In the genomic region with DNA sequence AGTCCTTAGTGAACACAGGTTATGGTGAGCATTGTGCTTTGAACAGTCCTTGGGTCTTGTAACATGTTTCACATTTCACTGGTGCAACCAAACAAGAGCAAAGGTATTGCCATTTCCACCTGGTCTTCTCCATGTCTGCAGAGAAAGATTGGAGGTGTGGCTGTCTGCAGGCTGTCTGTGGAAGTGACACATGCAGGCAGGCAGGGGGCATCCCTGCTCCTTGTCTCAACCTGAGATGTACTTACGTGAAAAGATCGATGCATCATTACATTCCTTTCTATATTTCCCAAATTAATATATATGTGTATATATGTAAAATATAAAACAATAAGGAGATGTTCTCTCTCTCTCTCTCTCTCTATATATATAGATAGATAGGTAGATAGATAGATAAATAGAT, we compare ENCODE assay signal across 11 cellular contexts. TPM values are rescaled to one million over a fixed set of nuclear protein-coding genes. Genes with fewer than 3 reads are reported as not detected.
DNase-seq lines count a peak whose midpoint lies in the region; ATAC-seq, FAIRE-seq and TF ChIP-seq lines count a peak whose summit lies in the region.
"Had no signal": no experiment of that assay in that cellular context is flagged by ENCODE, and none has a peak within 500 bp of the region (broad histone marks: within the 10 kb centered on the region; RNA-seq: fewer than 3 reads in every experiment).

No MANE protein-coding gene starts in this region.

- no peaks in the 10 kb centered on the region for H3K4me1 Mint-ChIP-seq in activated T-cell treated with anti-CD3 and anti-CD28 coated beads, Interleukin-2, amount 50 U/mL, for 4 hours (ENCODE audit: low read depth)

- no peaks in the 10 kb centered on the region for H3K79me2 ChIP-seq in K562 (ENCODE audit: control insufficient read depth, insufficient read depth, low read length)

- H3K4me3 ChIP-seq in K562, result no peak overlapping the region
- H3K4me3 ChIP-seq: ovary had no signal

- H3K27ac ChIP-seq in K562 (ENCODE audit: extremely low read depth, low read depth, low read length), result no peak overlapping the region
- H3K27ac ChIP-seq: ovary had no signal

- peak; percentile 61 to 69 for TF ChIP-seq RAD21 in K562 (CRISPR knock-in tag; conservative IDR thresholded peaks at IDR 0.05 in 1 of 2, IDR thresholded peaks at IDR 0.05 in 1 of 2)

- peaks cover 6% of the 10 kb centered on the region for H3K27me3 Mint-ChIP-seq in activated T-cell treated with anti-CD3 and anti-CD28 coated beads, Interleukin-2, amount 50 U/mL, for 4 hours (ENCODE audit: low read depth)

- no peak overlapping the region for H3K4me2 ChIP-seq in K562 (ENCODE audit: insufficient read depth, low read length)

- peaks cover 3 to 12% of the 10 kb centered on the region in 2 experiments; a peak in 3 of 5 replicates for H3K27me3 ChIP-seq in K562 (ENCODE audit: control insufficient read depth in 2 of 2, insufficient read depth in 2 of 2, low read length in 2 of 2)
- H3K27me3 ChIP-seq: ovary had no signal

- CTCF ChIA-PET in K562 (lab: Yijun Ruan, JAX; ENCODE audit: low intra/inter-chr PET ratio), result interaction anchor here (1.2 kb wide), 1 partner anchor 631 kb away, joined by 3 read pairs; no protein-coding TSS in a partner anchor

- in situ Hi-C loops in K562 (cut with MboI), result no loop called here

- 0% methylated on average over 2 of the region's 2 CpGs for whole genome bisulfite sequencing in K562 (ENCODE audit: insufficient coverage, low coverage, missing lambda C conversion rate)

- H2AFZ ChIP-seq in K562 (ENCODE audit: low read depth, low read length), result no peak overlapping the region

- no peaks in the 10 kb centered on the region for H3K4me1 ChIP-seq in K562 (replicated peaks in 1 of 2; ENCODE audit: control insufficient read depth in 2 of 2, insufficient read depth in 2 of 2, low read length in 2 of 2)

- ATAC-seq in K562 (peak; percentile 73; the same call in 2 of the 3 replicates), HG02981 (IDR thresholded peaks at IDR 0.05; ENCODE audit: unreplicated experiment) (no peak)
- no peak for ATAC-seq in activated T-cell treated with anti-CD3 and anti-CD28 coated beads, Interleukin-2, amount 50 U/mL, for 4 hours

- FAIRE-seq in K562 (lab: Jason Lieb, UNC), result no peak

- H3K9me1 ChIP-seq in K562 (ENCODE audit: control insufficient read depth, insufficient read depth, low read length), result no peaks in the 10 kb centered on the region

- DNase-seq in D341Med (ENCODE audit: low spot score) (peak; percentile 66), HuH-7.5 (ENCODE audit: low spot score) (peak; percentile 13), K562 (ENCODE audit: extremely low read depth in 1 of 4, low spot score in 3 of 4) (peak; percentile 42 to 70 (median 58)), left kidney (ENCODE audit: low read depth, low spot score) (peak; percentile 57), NCI-H187 treated with DMSO at 0.1 percent for 48 hours (lab: John Stamatoyannopoulos, UW) (no peak), MV-4-11 (lab: John Stamatoyannopoulos, UW) (no peak)
- no peak for DNase-seq in activated T-cell treated with anti-CD3 and anti-CD28 coated beads, Interleukin-2, amount 50 U/mL, for 4 hours
- DNase-seq: activated CD8-positive, alpha-beta memory T cell treated with anti-CD3 and anti-CD28 coated beads for 24 hours; NCI-H446 treated with DMSO at 0.1 percent for 48 hours had no signal

- H3K36me3 ChIP-seq in K562 (ENCODE audit: control insufficient read depth, insufficient read depth, low read length), result no peaks in the 10 kb centered on the region
- H3K36me3 ChIP-seq: ovary had no signal

- TF ChIP-seq POLR2A in K562 (conservative IDR thresholded peaks at IDR 0.05), result no peak

- no TSS peak for BruUV-seq in K562 (replicated peaks; lab: Mats Ljungman, UMichigan)

- H3K9me3 Mint-ChIP-seq in activated T-cell treated with anti-CD3 and anti-CD28 coated beads, Interleukin-2, amount 50 U/mL, for 4 hours, result no peaks in the 10 kb centered on the region

- no peaks in the 10 kb centered on the region for H3K9me3 ChIP-seq in K562 (replicated peaks; ENCODE audit: control insufficient read depth, insufficient read depth, low read depth, low read length)
- H3K9me3 ChIP-seq: ovary had no signal

- intact Hi-C loops in K562 (cut with micrococcal nuclease), result loop anchor here (5.0 kb wide), 1 partner anchor 627 kb away; no protein-coding TSS in a partner anchor

- no peaks in the 10 kb centered on the region for H4K20me1 ChIP-seq in K562 (replicated peaks; ENCODE audit: control insufficient read depth, insufficient read depth, low read length)

- POLR2A ChIA-PET in K562 (lab: Yijun Ruan, JAX), result interaction anchor here (0.6 kb wide), 1 partner anchor 426 kb away, joined by 3 read pairs; no protein-coding TSS in a partner anchor

- no peak overlapping the region for H3K9ac ChIP-seq in K562 (ENCODE audit: insufficient read depth in 1 of 2, low read depth in 2 of 2, low read length in 2 of 2)

- no peak overlapping the region for H3K4me3 Mint-ChIP-seq in activated T-cell treated with anti-CD3 and anti-CD28 coated beads, Interleukin-2, amount 50 U/mL, for 4 hours

- H3K36me3 Mint-ChIP-seq in activated T-cell treated with anti-CD3 and anti-CD28 coated beads, Interleukin-2, amount 50 U/mL, for 4 hours (ENCODE audit: insufficient read depth), result no peaks in the 10 kb centered on the region

- TF ChIP-seq EP300 in K562 (IDR thresholded peaks at IDR 0.05; ENCODE audit: low read length), result no peak

- peak; percentile 55 to 65 (median 56); a peak in 5 of 6 replicates for TF ChIP-seq CTCF in K562 (IDR thresholded peaks at IDR 0.05 in 2 of 3, conservative IDR thresholded peaks at IDR 0.05 in 1 of 3; ENCODE audit: insufficient read depth in 2 of 3, low read depth in 1 of 3, low read length in 3 of 3)

TF ChIP-seq in K562, 482 proteins besides CTCF, POLR2A, EP300 and RAD21:
- TF ChIP-seq SMC3 (conservative IDR thresholded peaks at IDR 0.05; ENCODE audit: insufficient read depth, low read depth, low read length), result peak; percentile 42; the same call in 1 of the 2 replicates
- TF ChIP-seq FOXM1 (IDR thresholded peaks at IDR 0.05; ENCODE audit: low read depth), result no peak
- TF ChIP-seq FOXM1 (CRISPR knock-in tag; IDR thresholded peaks at IDR 0.05; ENCODE audit: low read depth), result no peak
- TF ChIP-seq, protein P1, sequence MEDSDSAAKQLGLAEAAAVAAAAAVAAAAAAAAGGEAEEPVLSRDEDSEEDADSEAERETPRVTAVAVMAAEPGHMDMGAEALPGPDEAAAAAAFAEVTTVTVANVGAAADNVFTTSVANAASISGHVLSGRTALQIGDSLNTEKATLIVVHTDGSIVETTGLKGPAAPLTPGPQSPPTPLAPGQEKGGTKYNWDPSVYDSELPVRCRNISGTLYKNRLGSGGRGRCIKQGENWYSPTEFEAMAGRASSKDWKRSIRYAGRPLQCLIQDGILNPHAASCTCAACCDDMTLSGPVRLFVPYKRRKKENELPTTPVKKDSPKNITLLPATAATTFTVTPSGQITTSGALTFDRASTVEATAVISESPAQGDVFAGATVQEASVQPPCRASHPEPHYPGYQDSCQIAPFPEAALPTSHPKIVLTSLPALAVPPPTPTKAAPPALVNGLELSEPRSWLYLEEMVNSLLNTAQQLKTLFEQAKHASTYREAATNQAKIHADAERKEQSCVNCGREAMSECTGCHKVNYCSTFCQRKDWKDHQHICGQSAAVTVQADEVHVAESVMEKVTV (CRISPR knock-in tag; IDR thresholded peaks at IDR 0.05), result peak; percentile 50; the same call in 1 of the 2 replicates
- TF ChIP-seq, protein P2, sequence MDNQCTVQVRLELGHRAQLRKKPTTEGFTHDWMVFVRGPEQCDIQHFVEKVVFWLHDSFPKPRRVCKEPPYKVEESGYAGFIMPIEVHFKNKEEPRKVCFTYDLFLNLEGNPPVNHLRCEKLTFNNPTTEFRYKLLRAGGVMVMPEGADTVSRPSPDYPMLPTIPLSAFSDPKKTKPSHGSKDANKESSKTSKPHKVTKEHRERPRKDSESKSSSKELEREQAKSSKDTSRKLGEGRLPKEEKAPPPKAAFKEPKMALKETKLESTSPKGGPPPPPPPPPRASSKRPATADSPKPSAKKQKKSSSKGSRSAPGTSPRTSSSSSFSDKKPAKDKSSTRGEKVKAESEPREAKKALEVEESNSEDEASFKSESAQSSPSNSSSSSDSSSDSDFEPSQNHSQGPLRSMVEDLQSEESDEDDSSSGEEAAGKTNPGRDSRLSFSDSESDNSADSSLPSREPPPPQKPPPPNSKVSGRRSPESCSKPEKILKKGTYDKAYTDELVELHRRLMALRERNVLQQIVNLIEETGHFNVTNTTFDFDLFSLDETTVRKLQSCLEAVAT (IDR thresholded peaks at IDR 0.05), result no peak

RNA-seq across cellular contexts. Expression of a gene that starts 54.3 kb away (rescaled TPM):
- total RNA-seq in K562 (2011; cell fraction: chromatin; rRNA removed; ENCODE audit: low replicate concordance), result not detected in 2 replicates
- total RNA-seq in K562 (2011; cell fraction: nucleolus; rRNA removed), result not detected in 2 replicates
- total RNA-seq in K562 (2011; cell fraction: nucleoplasm; rRNA removed), result not detected in 2 replicates
- not detected in 2 replicates for total RNA-seq in K562 (2014; rRNA removed)
- not detected in 2 replicates for total RNA-seq in K562 (2014; rRNA removed; fragmentation: Illumina TruSeq; extraction: Trizol)
- not detected in 2 replicates for total RNA-seq in K562 (2015; rRNA removed; fragmentation: Illumina TruSeq; extraction: Trizol)
- total RNA-seq in K562 (2021), result not detected in 2 replicates
- not detected in 2 replicates for polyA plus RNA-seq in K562 (2011; rRNA removed)
- polyA plus RNA-seq in K562 (2011; cell fraction: cytosol; rRNA removed), result not detected in 2 replicates
- not detected in 2 replicates for polyA plus RNA-seq in K562 (2011; cell fraction: nucleus; rRNA removed)
- not detected in 2 replicates for polyA plus RNA-seq in K562 (2012)
- polyA plus RNA-seq in K562 (2014; fragmentation: Illumina TruSeq; extraction: Trizol), result not detected in 2 replicates
- not detected for polyA plus RNA-seq in K562 (2014; fragmentation: Nextera tagmentation; extraction: Ambion mirVana)
- not detected in 2 replicates for polyA plus RNA-seq in K562 (2014; rRNA removed)
- not detected in 2 replicates for polyA minus RNA-seq in K562 (2011; rRNA and poly(A)+ RNA removed)
- not detected in 2 replicates for polyA minus RNA-seq in K562 (2011; cell fraction: cytosol; rRNA and poly(A)+ RNA removed)
- polyA minus RNA-seq in K562 (2011; cell fraction: nucleus; rRNA and poly(A)+ RNA removed), result not detected in 2 replicates
- not detected for total RNA-seq in activated T-cell treated with anti-CD3 and anti-CD28 coated beads, Interleukin-2, amount 50 U/mL, for 4 hours

Comparison
In these comparisons a context has a peak if more than half of its experiments do, and no peak if none do; other contexts are left out.
1. DNase-seq: peak in D341Med (single experiment), HuH-7.5 (single experiment), K562 (4 of 4) and left kidney (single experiment); none in NCI-H187 treated with DMSO at 0.1 percent for 48 hours (single experiment), activated T-cell treated with anti-CD3 and anti-CD28 coated beads, Interleukin-2, amount 50 U/mL, for 4 hours (single experiment) and MV-4-11 (single experiment).